1 cellular context compared by ENCODE assay signal in the genomic region with DNA sequence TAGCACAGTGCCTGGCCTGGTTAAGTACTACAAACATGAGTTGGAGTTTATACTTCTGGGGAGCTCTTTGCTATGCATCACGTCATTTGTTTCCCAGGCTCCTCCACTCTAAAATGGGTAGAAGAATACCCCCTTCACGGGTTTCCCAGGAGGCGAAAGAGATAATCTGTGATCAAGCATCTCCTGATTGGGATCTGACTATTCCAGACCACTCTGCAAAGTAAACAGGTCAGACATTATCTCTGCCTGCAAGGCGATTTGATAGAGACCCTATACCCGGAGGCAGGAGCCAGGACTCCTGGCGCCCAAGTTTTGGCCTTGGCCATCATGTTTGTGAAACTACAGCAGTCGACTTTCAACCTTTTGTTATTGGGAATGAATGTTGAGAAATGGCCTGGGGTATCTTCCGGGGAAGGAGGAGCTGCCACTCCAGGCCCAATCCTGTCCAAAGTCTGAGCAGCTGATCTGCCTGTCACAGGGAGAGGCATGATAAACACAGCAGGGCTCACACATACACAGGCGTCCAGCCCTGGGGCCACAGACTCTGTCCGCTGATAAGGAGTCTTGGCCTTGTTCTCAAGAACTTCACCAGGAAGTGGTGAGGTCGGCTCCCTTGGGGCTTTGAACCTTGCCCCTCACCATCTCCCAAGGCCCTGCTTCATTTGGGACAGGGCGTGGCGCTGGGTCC.
A peak's percentile ranks its signal among the peaks of the same experiment; 100 is the strongest.
TF ChIP-seq lines count a peak whose summit lies in the region.

No MANE protein-coding gene starts in this region.

TF ChIP-seq in K562, 482 proteins besides CTCF, POLR2A, EP300 and RAD21 (continued from another document and continues in another):
- TF ChIP-seq, protein P1, sequence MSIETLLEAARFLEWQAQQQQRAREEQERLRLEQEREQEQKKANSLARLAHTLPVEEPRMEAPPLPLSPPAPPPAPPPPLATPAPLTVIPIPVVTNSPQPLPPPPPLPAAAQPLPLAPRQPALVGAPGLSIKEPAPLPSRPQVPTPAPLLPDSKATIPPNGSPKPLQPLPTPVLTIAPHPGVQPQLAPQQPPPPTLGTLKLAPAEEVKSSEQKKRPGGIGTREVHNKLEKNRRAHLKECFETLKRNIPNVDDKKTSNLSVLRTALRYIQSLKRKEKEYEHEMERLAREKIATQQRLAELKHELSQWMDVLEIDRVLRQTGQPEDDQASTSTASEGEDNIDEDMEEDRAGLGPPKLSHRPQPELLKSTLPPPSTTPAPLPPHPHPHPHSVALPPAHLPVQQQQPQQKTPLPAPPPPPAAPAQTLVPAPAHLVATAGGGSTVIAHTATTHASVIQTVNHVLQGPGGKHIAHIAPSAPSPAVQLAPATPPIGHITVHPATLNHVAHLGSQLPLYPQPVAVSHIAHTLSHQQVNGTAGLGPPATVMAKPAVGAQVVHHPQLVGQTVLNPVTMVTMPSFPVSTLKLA (conservative IDR thresholded peaks at IDR 0.05) = peak in 1 of 2 experiments; percentile 61; a peak in 1 of 4 replicates
- peak; percentile 57; the same call in 1 of the 2 replicates for TF ChIP-seq SPI1 (IDR thresholded peaks at IDR 0.05; ENCODE audit: borderline replicate concordance, low read depth, low read length)
- TF ChIP-seq, protein P2, sequence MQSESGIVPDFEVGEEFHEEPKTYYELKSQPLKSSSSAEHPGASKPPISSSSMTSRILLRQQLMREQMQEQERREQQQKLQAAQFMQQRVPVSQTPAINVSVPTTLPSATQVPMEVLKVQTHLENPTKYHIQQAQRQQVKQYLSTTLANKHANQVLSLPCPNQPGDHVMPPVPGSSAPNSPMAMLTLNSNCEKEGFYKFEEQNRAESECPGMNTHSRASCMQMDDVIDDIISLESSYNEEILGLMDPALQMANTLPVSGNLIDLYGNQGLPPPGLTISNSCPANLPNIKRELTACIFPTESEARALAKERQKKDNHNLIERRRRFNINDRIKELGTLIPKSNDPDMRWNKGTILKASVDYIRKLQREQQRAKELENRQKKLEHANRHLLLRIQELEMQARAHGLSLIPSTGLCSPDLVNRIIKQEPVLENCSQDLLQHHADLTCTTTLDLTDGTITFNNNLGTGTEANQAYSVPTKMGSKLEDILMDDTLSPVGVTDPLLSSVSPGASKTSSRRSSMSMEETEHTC (IDR thresholded peaks at IDR 0.05) = peak; percentile 47; the same call in 1 of the 2 replicates
- TF ChIP-seq, protein P3, sequence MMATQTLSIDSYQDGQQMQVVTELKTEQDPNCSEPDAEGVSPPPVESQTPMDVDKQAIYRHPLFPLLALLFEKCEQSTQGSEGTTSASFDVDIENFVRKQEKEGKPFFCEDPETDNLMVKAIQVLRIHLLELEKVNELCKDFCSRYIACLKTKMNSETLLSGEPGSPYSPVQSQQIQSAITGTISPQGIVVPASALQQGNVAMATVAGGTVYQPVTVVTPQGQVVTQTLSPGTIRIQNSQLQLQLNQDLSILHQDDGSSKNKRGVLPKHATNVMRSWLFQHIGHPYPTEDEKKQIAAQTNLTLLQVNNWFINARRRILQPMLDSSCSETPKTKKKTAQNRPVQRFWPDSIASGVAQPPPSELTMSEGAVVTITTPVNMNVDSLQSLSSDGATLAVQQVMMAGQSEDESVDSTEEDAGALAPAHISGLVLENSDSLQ (IDR thresholded peaks at IDR 0.05) = peak; percentile 94
- TF ChIP-seq CREM (IDR thresholded peaks at IDR 0.05; ENCODE audit: low read depth) = peak; percentile 55
- no peak for TF ChIP-seq ZNF224 (CRISPR knock-in tag; IDR thresholded peaks at IDR 0.05)
- peak; percentile 85; the same call in 1 of the 2 replicates for TF ChIP-seq ZNF766 (CRISPR knock-in tag; conservative IDR thresholded peaks at IDR 0.05)
- peak; percentile 64 for TF ChIP-seq GATA2 (CRISPR knock-in tag; IDR thresholded peaks at IDR 0.05)
- TF ChIP-seq ELF1 (tag; IDR thresholded peaks at IDR 0.05) = peak; percentile 72
- TF ChIP-seq ZNF561 (CRISPR knock-in tag; conservative IDR thresholded peaks at IDR 0.05) = no peak
- TF ChIP-seq RNF2 (IDR thresholded peaks at IDR 0.05) = peak; percentile 67; the same call in 1 of the 2 replicates
- TF ChIP-seq ETV6 (IDR thresholded peaks at IDR 0.05; ENCODE audit: borderline replicate concordance in 1 of 2, low read depth in 2 of 2, low read length in 1 of 2) = no peak
- TF ChIP-seq ETV6 (CRISPR knock-in tag; IDR thresholded peaks at IDR 0.05; ENCODE audit: borderline replicate concordance) = no peak
- TF ChIP-seq, protein P4, sequence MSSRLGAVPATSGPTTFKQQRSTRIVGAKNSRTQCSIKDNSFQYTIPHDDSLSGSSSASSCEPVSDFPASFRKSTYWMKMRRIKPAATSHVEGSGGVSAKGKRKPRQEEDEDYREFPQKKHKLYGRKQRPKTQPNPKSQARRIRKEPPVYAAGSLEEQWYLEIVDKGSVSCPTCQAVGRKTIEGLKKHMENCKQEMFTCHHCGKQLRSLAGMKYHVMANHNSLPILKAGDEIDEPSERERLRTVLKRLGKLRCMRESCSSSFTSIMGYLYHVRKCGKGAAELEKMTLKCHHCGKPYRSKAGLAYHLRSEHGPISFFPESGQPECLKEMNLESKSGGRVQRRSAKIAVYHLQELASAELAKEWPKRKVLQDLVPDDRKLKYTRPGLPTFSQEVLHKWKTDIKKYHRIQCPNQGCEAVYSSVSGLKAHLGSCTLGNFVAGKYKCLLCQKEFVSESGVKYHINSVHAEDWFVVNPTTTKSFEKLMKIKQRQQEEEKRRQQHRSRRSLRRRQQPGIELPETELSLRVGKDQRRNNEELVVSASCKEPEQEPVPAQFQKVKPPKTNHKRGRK (tag; IDR thresholded peaks at IDR 0.05) = no peak
- peak; percentile 96 for TF ChIP-seq TEAD4 (IDR thresholded peaks at IDR 0.05; ENCODE audit: low read length)
- TF ChIP-seq TEAD4 (CRISPR knock-in tag; IDR thresholded peaks at IDR 0.05; ENCODE audit: borderline replicate concordance) = no peak
- TF ChIP-seq, protein P5, sequence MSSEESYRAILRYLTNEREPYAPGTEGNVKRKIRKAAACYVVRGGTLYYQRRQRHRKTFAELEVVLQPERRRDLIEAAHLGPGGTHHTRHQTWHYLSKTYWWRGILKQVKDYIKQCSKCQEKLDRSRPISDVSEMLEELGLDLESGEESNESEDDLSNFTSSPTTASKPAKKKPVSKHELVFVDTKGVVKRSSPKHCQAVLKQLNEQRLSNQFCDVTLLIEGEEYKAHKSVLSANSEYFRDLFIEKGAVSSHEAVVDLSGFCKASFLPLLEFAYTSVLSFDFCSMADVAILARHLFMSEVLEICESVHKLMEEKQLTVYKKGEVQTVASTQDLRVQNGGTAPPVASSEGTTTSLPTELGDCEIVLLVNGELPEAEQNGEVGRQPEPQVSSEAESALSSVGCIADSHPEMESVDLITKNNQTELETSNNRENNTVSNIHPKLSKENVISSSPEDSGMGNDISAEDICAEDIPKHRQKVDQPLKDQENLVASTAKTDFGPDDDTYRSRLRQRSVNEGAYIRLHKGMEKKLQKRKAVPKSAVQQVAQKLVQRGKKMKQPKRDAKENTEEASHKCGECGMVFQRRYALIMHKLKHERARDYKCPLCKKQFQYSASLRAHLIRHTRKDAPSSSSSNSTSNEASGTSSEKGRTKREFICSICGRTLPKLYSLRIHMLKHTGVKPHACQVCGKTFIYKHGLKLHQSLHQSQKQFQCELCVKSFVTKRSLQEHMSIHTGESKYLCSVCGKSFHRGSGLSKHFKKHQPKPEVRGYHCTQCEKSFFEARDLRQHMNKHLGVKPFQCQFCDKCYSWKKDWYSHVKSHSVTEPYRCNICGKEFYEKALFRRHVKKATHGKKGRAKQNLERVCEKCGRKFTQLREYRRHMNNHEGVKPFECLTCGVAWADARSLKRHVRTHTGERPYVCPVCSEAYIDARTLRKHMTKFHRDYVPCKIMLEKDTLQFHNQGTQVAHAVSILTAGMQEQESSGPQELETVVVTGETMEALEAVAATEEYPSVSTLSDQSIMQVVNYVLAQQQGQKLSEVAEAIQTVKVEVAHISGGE (CRISPR knock-in tag; IDR thresholded peaks at IDR 0.05) = peak in 1 of 3 experiments; percentile 39; a peak in 1 of 6 replicates
- TF ChIP-seq TAF9B (IDR thresholded peaks at IDR 0.05; ENCODE audit: partially characterized antibody) = peak; percentile 57
- TF ChIP-seq, protein P6, sequence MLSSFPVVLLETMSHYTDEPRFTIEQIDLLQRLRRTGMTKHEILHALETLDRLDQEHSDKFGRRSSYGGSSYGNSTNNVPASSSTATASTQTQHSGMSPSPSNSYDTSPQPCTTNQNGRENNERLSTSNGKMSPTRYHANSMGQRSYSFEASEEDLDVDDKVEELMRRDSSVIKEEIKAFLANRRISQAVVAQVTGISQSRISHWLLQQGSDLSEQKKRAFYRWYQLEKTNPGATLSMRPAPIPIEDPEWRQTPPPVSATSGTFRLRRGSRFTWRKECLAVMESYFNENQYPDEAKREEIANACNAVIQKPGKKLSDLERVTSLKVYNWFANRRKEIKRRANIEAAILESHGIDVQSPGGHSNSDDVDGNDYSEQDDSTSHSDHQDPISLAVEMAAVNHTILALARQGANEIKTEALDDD (IDR thresholded peaks at IDR 0.05) = 0 out of 2 replicates have a peak, but pooled peaks have one; percentile 8
- TF ChIP-seq ZFX (CRISPR knock-in tag; IDR thresholded peaks at IDR 0.05) = peak; percentile 33
- TF ChIP-seq ZNF77 (CRISPR knock-in tag; IDR thresholded peaks at IDR 0.05) = no peak
- TF ChIP-seq NR3C1 (CRISPR knock-in tag; IDR thresholded peaks at IDR 0.05) = no peak
- peak; percentile 90 for TF ChIP-seq MEIS2 (IDR thresholded peaks at IDR 0.05; ENCODE audit: partially characterized antibody)
- no peak for TF ChIP-seq SREBF2 (CRISPR knock-in tag; IDR thresholded peaks at IDR 0.05)
- TF ChIP-seq, protein P7, sequence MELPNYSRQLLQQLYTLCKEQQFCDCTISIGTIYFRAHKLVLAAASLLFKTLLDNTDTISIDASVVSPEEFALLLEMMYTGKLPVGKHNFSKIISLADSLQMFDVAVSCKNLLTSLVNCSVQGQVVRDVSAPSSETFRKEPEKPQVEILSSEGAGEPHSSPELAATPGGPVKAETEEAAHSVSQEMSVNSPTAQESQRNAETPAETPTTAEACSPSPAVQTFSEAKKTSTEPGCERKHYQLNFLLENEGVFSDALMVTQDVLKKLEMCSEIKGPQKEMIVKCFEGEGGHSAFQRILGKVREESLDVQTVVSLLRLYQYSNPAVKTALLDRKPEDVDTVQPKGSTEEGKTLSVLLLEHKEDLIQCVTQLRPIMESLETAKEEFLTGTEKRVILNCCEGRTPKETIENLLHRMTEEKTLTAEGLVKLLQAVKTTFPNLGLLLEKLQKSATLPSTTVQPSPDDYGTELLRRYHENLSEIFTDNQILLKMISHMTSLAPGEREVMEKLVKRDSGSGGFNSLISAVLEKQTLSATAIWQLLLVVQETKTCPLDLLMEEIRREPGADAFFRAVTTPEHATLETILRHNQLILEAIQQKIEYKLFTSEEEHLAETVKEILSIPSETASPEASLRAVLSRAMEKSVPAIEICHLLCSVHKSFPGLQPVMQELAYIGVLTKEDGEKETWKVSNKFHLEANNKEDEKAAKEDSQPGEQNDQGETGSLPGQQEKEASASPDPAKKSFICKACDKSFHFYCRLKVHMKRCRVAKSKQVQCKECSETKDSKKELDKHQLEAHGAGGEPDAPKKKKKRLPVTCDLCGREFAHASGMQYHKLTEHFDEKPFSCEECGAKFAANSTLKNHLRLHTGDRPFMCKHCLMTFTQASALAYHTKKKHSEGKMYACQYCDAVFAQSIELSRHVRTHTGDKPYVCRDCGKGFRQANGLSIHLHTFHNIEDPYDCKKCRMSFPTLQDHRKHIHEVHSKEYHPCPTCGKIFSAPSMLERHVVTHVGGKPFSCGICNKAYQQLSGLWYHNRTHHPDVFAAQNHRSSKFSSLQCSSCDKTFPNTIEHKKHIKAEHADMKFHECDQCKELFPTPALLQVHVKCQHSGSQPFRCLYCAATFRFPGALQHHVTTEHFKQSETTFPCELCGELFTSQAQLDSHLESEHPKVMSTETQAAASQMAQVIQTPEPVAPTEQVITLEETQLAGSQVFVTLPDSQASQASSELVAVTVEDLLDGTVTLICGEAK (IDR thresholded peaks at IDR 0.05) = no peak
- TF ChIP-seq, protein P7 (CRISPR knock-in tag; IDR thresholded peaks at IDR 0.05) = no peak
- TF ChIP-seq, protein P8, sequence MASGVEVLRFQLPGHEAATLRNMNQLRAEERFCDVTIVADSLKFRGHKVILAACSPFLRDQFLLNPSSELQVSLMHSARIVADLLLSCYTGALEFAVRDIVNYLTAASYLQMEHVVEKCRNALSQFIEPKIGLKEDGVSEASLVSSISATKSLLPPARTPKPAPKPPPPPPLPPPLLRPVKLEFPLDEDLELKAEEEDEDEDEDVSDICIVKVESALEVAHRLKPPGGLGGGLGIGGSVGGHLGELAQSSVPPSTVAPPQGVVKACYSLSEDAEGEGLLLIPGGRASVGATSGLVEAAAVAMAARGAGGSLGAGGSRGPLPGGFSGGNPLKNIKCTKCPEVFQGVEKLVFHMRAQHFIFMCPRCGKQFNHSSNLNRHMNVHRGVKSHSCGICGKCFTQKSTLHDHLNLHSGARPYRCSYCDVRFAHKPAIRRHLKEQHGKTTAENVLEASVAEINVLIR (CRISPR knock-in tag; IDR thresholded peaks at IDR 0.05) = no peak
- peak; percentile 54 for TF ChIP-seq JUND (IDR thresholded peaks at IDR 0.05; ENCODE audit: borderline replicate concordance, low read depth, low read length)
- TF ChIP-seq JUND (tag; IDR thresholded peaks at IDR 0.05; ENCODE audit: borderline replicate concordance, low read depth, low read length) = no peak; the same call in 2 of the 3 replicates
- TF ChIP-seq FOXM1 (IDR thresholded peaks at IDR 0.05; ENCODE audit: low read depth) = peak; percentile 66; the same call in 1 of the 2 replicates
- TF ChIP-seq FOXM1 (CRISPR knock-in tag; IDR thresholded peaks at IDR 0.05; ENCODE audit: low read depth) = no peak
- peak; percentile 45 to 54; a peak in 2 of 4 replicates for TF ChIP-seq NRF1 (conservative IDR thresholded peaks at IDR 0.05 in 1 of 2, IDR thresholded peaks at IDR 0.05 in 1 of 2)
- peak; percentile 76; the same call in 1 of the 2 replicates for TF ChIP-seq PHB2 (IDR thresholded peaks at IDR 0.05; ENCODE audit: low read depth)
- 0 out of 2 replicates have a peak, but pooled peaks have one; percentile 70 for TF ChIP-seq CBX1 (IDR thresholded peaks at IDR 0.05; ENCODE audit: low read depth)
